ENCODE assay signal across 24 cellular contexts in the genomic region with DNA sequence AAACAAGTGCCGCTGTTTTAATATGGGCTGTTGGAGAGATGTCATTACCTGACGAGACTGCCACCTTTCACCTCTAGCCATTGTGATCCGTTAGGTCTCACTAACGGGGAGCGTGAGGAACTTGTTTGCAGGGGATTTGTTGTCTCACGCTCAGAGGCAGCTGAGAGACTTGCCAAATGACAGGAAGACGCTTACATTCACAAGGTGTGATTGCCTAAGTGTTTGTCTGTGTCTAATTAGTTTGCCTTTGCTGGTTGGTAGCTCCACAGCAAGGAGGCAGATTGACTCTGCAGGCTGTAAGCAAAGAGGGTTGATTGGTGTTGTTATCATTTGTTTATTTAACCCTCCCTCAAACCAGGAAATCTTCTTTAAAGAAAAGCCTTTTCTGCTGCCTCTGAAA.
A peak's percentile ranks its signal among the peaks of the same experiment; 100 is the strongest.
DNase-seq lines count a peak whose midpoint lies in the region; ATAC-seq and TF ChIP-seq lines count a peak whose summit lies in the region.
"Had no signal": no experiment of that assay in that cellular context is flagged by ENCODE, and none has a peak within 500 bp of the region (broad histone marks: within the 10 kb centered on the region; RNA-seq: fewer than 3 reads in every experiment).

No MANE protein-coding gene starts in this region.

- no peak overlapping the region for H3K4me2 ChIP-seq in smooth muscle cell

- H3K36me3 ChIP-seq in smooth muscle cell (ENCODE audit: low read depth) (no peaks in the 10 kb centered on the region), transverse colon (no peaks in the 10 kb centered on the region)
- H3K36me3 ChIP-seq: vagina had no signal

- WGBS in smooth muscle cell (ENCODE audit: low lambda C conversion rate): 51% methylated on average over 7 of the region's 7 CpGs
- WGBS in transverse colon (ENCODE audit: low coverage in 1 of 2), 2 donors: 33 to 67% methylated on average over 1 to 7 of the region's 7 CpGs

- H3K27me3 ChIP-seq in smooth muscle cell (ENCODE audit: low read depth): peaks cover 8% of the 10 kb centered on the region
- H3K27me3 ChIP-seq in transverse colon: no peaks in the 10 kb centered on the region
- H3K27me3 ChIP-seq: vagina had no signal

- in situ Hi-C loops in transverse colon (cut with MboI; ENCODE audit: low pct_ligation_motif_present in 1 of 4, low pct_unique_long_range_greater_than_20kb in 1 of 4, low sequenced_read_pairs in 3 of 4): no loop called here

- no peak overlapping the region for H3K9ac ChIP-seq in smooth muscle cell (ENCODE audit: low read depth)

- TF ChIP-seq CTCF in smooth muscle cell (IDR thresholded peaks at IDR 0.05; ENCODE audit: borderline replicate concordance, insufficient read depth, poor library complexity, severe bottlenecking) (no peak), transverse colon (IDR thresholded peaks at IDR 0.05) (no peak)

- H3K4me1 ChIP-seq in smooth muscle cell (ENCODE audit: low read depth) (peaks cover 18% of the 10 kb centered on the region), transverse colon (peaks cover 0 to 24% (median 13%) of the 10 kb centered on the region in 4 donors)
- H3K4me1 ChIP-seq: vagina had no signal

- intact Hi-C loops in transverse colon (cut with DNase I; ENCODE audit: low total_unique reads): no loop called here

- no peak overlapping the region for H2AFZ ChIP-seq in smooth muscle cell (ENCODE audit: low read depth)

- H3F3A ChIP-seq in smooth muscle cell (ENCODE audit: low read depth): no peaks in the 10 kb centered on the region

- DNase-seq in DMS53 treated with DMSO at 0.1 percent for 48 hours (lab: John Stamatoyannopoulos, UW; ENCODE audit: unreplicated experiment): peak; percentile 37
- DNase-seq in NCI-H1436 treated with DMSO at 0.1 percent for 48 hours (lab: John Stamatoyannopoulos, UW): peak; percentile 16
- peak; percentile 53 for DNase-seq in NCI-H774 (lab: John Stamatoyannopoulos, UW)
- DNase-seq in left kidney (ENCODE audit: low read depth, low spot score): peak; percentile 27
- DNase-seq in smooth muscle cell (lab: John Stamatoyannopoulos, UW; ENCODE audit: unreplicated experiment): no peak
- DNase-seq in SKM-1 treated with dmso at 0.1 percent for 144 hours (lab: John Stamatoyannopoulos, UW; ENCODE audit: unreplicated experiment): no peak
- DNase-seq in transverse colon: no peak
- DNase-seq: activated CD4-positive, alpha-beta T cell treated with anti-CD3 and anti-CD28 coated beads for 1 hour; activated CD8-positive, alpha-beta memory T cell treated with anti-CD3 and anti-CD28 coated beads for 24 hours; activated naive CD4-positive, alpha-beta T cell treated with anti-CD3 and anti-CD28 coated beads for 36 hours; activated T-cell treated with anti-CD3 and anti-CD28 coated beads, Interleukin-2, amount 50 U/mL, for 48 hours; amygdala; caudate nucleus; H9; immature natural killer cell; IMR-90; NCI-H187; SIG-M5; stimulated activated CD4-positive, alpha-beta T cell treated with anti-CD3 and anti-CD28 coated beads, Interleukin-2, amount 100 ng/mL, for 24 hours had no signal

- TF ChIP-seq POLR2A in transverse colon (IDR thresholded peaks at IDR 0.05): no peak

- H3K27ac ChIP-seq in smooth muscle cell (ENCODE audit: low read depth) (no peak overlapping the region), transverse colon (no peak overlapping the region)
- H3K27ac ChIP-seq: C4-2B, skin epidermis, vagina had no signal

- H3K79me2 ChIP-seq in smooth muscle cell (ENCODE audit: low read depth): no peaks in the 10 kb centered on the region

- no peaks in the 10 kb centered on the region for H4K20me1 ChIP-seq in smooth muscle cell (ENCODE audit: low read depth)

- H3K4me3 ChIP-seq in smooth muscle cell: no peak overlapping the region
- no peak overlapping the region for H3K4me3 ChIP-seq in transverse colon
- H3K4me3 ChIP-seq: skin epidermis, vagina had no signal

- ATAC-seq in HG03108 (IDR thresholded peaks at IDR 0.05; ENCODE audit: unreplicated experiment): no peak
- ATAC-seq: stimulated activated memory B cell treated with anti-CD40 and anti-IgM and Interleukin-4, amounts not matched to agents 10 μg/mL and 1 μg/mL and 100 μg/mL, for 72 hours had no signal

- no peaks in the 10 kb centered on the region for H3K9me3 ChIP-seq in smooth muscle cell (replicated peaks; ENCODE audit: low read depth)
- no peaks in the 10 kb centered on the region for H3K9me3 ChIP-seq in transverse colon
- H3K9me3 ChIP-seq: vagina had no signal

- TF ChIP-seq EP300 in transverse colon (IDR thresholded peaks at IDR 0.05; ENCODE audit: low read depth): no peak

Comparison
In these comparisons a context has a peak if more than half of its experiments do, and no peak if none do; other contexts are left out.
1. DNase-seq: peak in DMS53 treated with DMSO at 0.1 percent for 48 hours (single experiment), NCI-H1436 treated with DMSO at 0.1 percent for 48 hours (single experiment), NCI-H774 (single experiment) and left kidney (single experiment); none in smooth muscle cell (single experiment), SKM-1 treated with dmso at 0.1 percent for 144 hours (single experiment) and transverse colon (single experiment).